ENCODE assay signal across 10 cellular contexts in the genomic region with DNA sequence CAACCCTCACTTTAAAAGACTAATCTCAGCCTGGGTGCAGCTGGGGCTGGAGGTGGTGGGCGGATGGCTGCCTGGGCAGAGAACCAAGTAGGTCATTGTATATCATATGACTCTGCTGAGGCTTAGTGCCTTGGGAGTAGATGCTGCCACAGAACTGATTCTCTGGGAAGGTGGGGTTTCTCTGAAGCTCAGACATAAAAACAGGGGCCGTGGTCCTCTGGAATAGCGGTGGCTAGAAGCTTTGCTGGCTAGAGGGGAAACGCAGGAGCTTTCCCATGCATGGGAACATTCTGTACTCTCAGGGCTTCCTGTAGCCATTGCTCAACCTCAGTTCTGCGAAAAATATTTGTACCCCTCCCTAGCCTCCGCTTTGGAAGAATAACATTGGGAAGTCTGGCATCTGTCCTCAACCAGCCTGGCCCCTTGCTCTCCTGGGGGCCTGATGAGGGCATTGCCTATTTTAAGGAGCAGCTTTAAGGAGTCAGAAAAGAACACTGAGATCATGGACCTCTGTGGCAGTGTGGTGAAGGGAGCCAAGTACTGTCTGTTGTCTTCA. TPM values are rescaled to one million over a fixed set of nuclear protein-coding genes. Genes with fewer than 3 reads are reported as not detected.
A peak's percentile ranks its signal among the peaks of the same experiment; 100 is the strongest.
DNase-seq lines count a peak whose midpoint lies in the region; ATAC-seq and TF ChIP-seq lines count a peak whose summit lies in the region.
"Had no signal": no experiment of that assay in that cellular context is flagged by ENCODE, and none has a peak within 500 bp of the region (broad histone marks: within the 10 kb centered on the region; RNA-seq: fewer than 3 reads in every experiment).

No MANE protein-coding gene starts in this region.

- no peaks in the 10 kb centered on the region for H3K79me2 ChIP-seq in neural progenitor cell (ENCODE audit: low read depth)

- ATAC-seq in RWPE2 (ENCODE audit: low read depth), result peak; percentile 53
- ATAC-seq in upper lobe of left lung (ENCODE audit: low FRiP score in 2 of 2), result peak; percentile 74 to 82

- no peaks in the 10 kb centered on the region for H3K9me3 Mint-ChIP-seq in neural progenitor cell
- H3K9me3 Mint-ChIP-seq: naive B cell had no signal

- H3K27ac ChIP-seq in RWPE2 (ENCODE audit: poor library complexity, severe bottlenecking), result no peak overlapping the region
- H3K27ac ChIP-seq in neural progenitor cell, result no peak overlapping the region
- peak overlapping the region; percentile 62 to 83 (median 78) for H3K27ac ChIP-seq in upper lobe of left lung
- H3K27ac ChIP-seq: SJCRH30 had no signal

- 51 to 72% methylated on average over 5 to 6 of the region's 6 CpGs for WGBS in upper lobe of left lung, 2 donors

- no peaks in the 10 kb centered on the region for H3K36me3 Mint-ChIP-seq in neural progenitor cell
- H3K36me3 Mint-ChIP-seq: naive B cell had no signal

- no peaks in the 10 kb centered on the region for H3K27me3 ChIP-seq in RWPE2 (ENCODE audit: insufficient read depth, poor library complexity, severe bottlenecking)
- H3K27me3 ChIP-seq in neural progenitor cell, result no peaks in the 10 kb centered on the region
- no peaks in the 10 kb centered on the region for H3K27me3 ChIP-seq in upper lobe of left lung

- peaks cover 9% of the 10 kb centered on the region for H3K4me1 ChIP-seq in RWPE2 (ENCODE audit: insufficient read depth, poor library complexity, severe bottlenecking)
- H3K4me1 ChIP-seq in neural progenitor cell, result peaks cover 11% of the 10 kb centered on the region
- H3K4me1 ChIP-seq in upper lobe of left lung, result peaks cover 8 to 28% (median 16%) of the 10 kb centered on the region in 4 donors
- H3K4me1 ChIP-seq: SJCRH30 had no signal

- no peak for TF ChIP-seq CTCF in RWPE2 (IDR thresholded peaks at IDR 0.05; ENCODE audit: poor library complexity, severe bottlenecking)
- TF ChIP-seq CTCF in neural progenitor cell (IDR thresholded peaks at IDR 0.05), result no peak
- TF ChIP-seq CTCF in upper lobe of left lung (IDR thresholded peaks at IDR 0.05), result no peak

- peak in 1 of 4 donors; percentile 18 for TF ChIP-seq POLR2A in upper lobe of left lung (IDR thresholded peaks at IDR 0.05)

- H3K4me1 Mint-ChIP-seq in neural progenitor cell, result peaks cover 3% of the 10 kb centered on the region
- H3K4me1 Mint-ChIP-seq: naive B cell had no signal

- H3K4me2 ChIP-seq in neural progenitor cell, result no peak overlapping the region

- H3K36me3 ChIP-seq in RWPE2 (ENCODE audit: low read depth) (no peaks in the 10 kb centered on the region), neural progenitor cell (no peaks in the 10 kb centered on the region), upper lobe of left lung (no peaks in the 10 kb centered on the region)
- H3K36me3 ChIP-seq: SJCRH30 had no signal

- no peaks in the 10 kb centered on the region for H3F3A ChIP-seq in neural progenitor cell (ENCODE audit: low read depth)

- no peaks in the 10 kb centered on the region for H4K20me1 ChIP-seq in neural progenitor cell (ENCODE audit: low read depth)

- peak; percentile 76 to 98 (median 92) for TF ChIP-seq EP300 in upper lobe of left lung (IDR thresholded peaks at IDR 0.05)

- no peak overlapping the region for H3K9ac ChIP-seq in neural progenitor cell

- no peak overlapping the region for H3K4me3 Mint-ChIP-seq in neural progenitor cell

- H3K27ac Mint-ChIP-seq in neural progenitor cell, result peak overlapping the region; percentile 46
- H3K27ac Mint-ChIP-seq: naive B cell had no signal

- H3K4me3 ChIP-seq in RWPE2 (ENCODE audit: severe bottlenecking), result no peak overlapping the region
- H3K4me3 ChIP-seq in neural progenitor cell, result no peak overlapping the region
- H3K4me3 ChIP-seq in upper lobe of left lung, result no peak overlapping the region
- H3K4me3 ChIP-seq: SJCRH30 had no signal

- DNase-seq in RWPE2 (ENCODE audit: low spot score) (no peak), fibroblast of gingiva (ENCODE audit: low read depth) (peak; percentile 97), neural progenitor cell (ENCODE audit: low spot score) (no peak), upper lobe of left lung (peak in 1 of 2 donors; percentile 49), NCI-H82 (lab: John Stamatoyannopoulos, UW) (no peak), NCI-H1105 treated with DMSO at 0.1 percent for 48 hours (lab: John Stamatoyannopoulos, UW) (no peak), GM19238 (ENCODE audit: insufficient read length, low spot score) (no peak), NOMO-1 treated with dmso at 0.1 percent for 144 hours (lab: John Stamatoyannopoulos, UW; ENCODE audit: unreplicated experiment) (no peak)
- DNase-seq: naive B cell, SJCRH30 had no signal

- no peak overlapping the region for H2AFZ ChIP-seq in neural progenitor cell (replicated peaks)

- peaks cover 6% of the 10 kb centered on the region for H3K27me3 Mint-ChIP-seq in neural progenitor cell (ENCODE audit: insufficient read depth, low read depth)

- H3K9me3 ChIP-seq in RWPE2 (ENCODE audit: severe bottlenecking) (no peaks in the 10 kb centered on the region), neural progenitor cell (ENCODE audit: low read depth) (no peaks in the 10 kb centered on the region), upper lobe of left lung (no peaks in the 10 kb centered on the region)
- H3K9me3 ChIP-seq: SJCRH30 had no signal

RNA-seq across cellular contexts. Expression of gene TIMP4, which starts 14.7 kb away (rescaled TPM):
- 0.07 and 0.15 TPM in 2 replicates for total RNA-seq in neural progenitor cell (ENCODE audit: low replicate concordance)
- 10 to 100 TPM in 1 of 6 donors, 1 to 10 TPM in 5; 1.6 to 10.5 (median 5.2) TPM for total RNA-seq in upper lobe of left lung
- total RNA-seq: SJCRH30 had no signal

Comparison
In these comparisons a context has a peak if more than half of its experiments do, and no peak if none do; other contexts are left out.
1. H3K27ac ChIP-seq: peak in upper lobe of left lung (4 of 4); none in RWPE2 (single experiment) and neural progenitor cell (single experiment).